In the genomic region with DNA sequence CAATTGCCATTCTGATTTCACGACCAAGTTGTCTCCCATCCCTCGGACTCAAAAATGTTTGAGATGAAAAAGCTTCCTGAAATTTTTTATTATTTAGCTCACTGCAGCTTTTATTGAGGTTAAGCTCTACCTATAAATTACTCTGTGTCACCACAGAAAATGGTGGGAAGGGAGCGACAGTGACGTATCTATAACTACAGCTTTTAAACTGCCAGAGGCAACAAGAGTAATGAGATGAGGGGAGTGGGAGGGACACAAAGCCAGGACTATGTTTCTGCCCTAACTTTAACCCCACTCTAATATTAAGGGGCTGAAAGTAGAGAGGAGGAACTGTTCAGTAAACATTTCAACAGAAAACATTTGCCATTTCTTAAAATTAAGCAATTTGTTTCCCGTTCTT, we compare ENCODE assay signal across 14 cellular contexts.
"Had no signal": no experiment of that assay in that cellular context is flagged by ENCODE, and none has a peak within 500 bp of the region (broad histone marks: within the 10 kb centered on the region; RNA-seq: fewer than 3 reads in every experiment).

No MANE protein-coding gene starts in this region.

- H3K27ac ChIP-seq: gastroesophageal sphincter, tibial nerve had no signal

- H3K27me3 ChIP-seq: gastroesophageal sphincter, tibial nerve had no signal

- FAIRE-seq: keratinocyte, TTC549 had no signal

- H3K4me3 ChIP-seq: gastroesophageal sphincter, tibial nerve had no signal

- ATAC-seq: activated naive CD4-positive, alpha-beta T cell treated with anti-CD3 and anti-CD28 coated beads, Interleukin-2, amount 50 U/mL, for 72 hours; gastroesophageal sphincter; left ventricle myocardium superior; right cardiac atrium; stimulated activated effector memory CD8-positive, alpha-beta T cell treated with anti-CD3 and anti-CD28 coated beads, Interleukin-12 subunit alpha, Interleukin-12 subunit beta, amount 100 ng/mL, for 72 hours had no signal

- H3K9me3 ChIP-seq: gastroesophageal sphincter, tibial nerve had no signal

- DNase-seq: activated B cell treated with CpG ODN at 0.5 μM for 24 hours; activated CD4-positive, alpha-beta T cell treated with anti-CD3 and anti-CD28 coated beads, Interleukin-2, amount 10 ng/mL, durations not matched to agents 24 days and 14 days; activated T-cell treated with anti-CD3 and anti-CD28 coated beads for 4 hours; amniotic stem cell; effector memory CD4-positive, alpha-beta T cell; left ventricle myocardium superior; right cardiac atrium; T-helper 2 cell had no signal
